In the genomic region with DNA sequence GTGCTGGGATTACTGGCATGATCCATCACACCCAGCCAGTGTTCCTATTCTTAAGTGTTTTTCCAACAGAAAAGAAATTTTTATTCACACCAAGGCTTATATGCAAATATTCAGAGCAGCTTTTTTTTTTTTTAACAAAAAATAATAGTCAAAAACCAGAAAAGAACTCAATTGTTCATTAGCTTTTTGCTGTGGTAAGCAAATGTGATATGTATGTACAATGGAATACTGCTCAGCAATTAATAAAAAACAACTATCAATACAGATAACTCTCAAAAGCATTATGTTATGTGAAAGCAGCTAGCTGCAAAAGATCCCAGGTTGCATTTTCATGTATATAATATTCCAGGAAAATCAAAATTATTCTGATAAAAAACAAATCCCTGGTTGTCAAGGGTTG, we compare ENCODE assay signal across 33 cellular contexts.
"Had no signal": no experiment of that assay in that cellular context is flagged by ENCODE, and none has a peak within 500 bp of the region (broad histone marks: within the 10 kb centered on the region; RNA-seq: fewer than 3 reads in every experiment).

No MANE protein-coding gene starts in this region.

- H3K9me3 ChIP-seq: MG63 had no signal

- H3K36me3 ChIP-seq: MG63 had no signal

- DNase-seq: Kasumi-1, MG63, MM.1S, MV-4-11, NCI-H1048, NCI-H1092, NCI-H1092 treated with DMSO at 0.1 percent for 48 hours, NCI-H1105, NCI-H1105 treated with DMSO at 0.1 percent for 48 hours, NCI-H1417 treated with DMSO at 0.1 percent for 48 hours, NCI-H1436, NCI-H1436 treated with DMSO at 0.1 percent for 48 hours, NCI-H146, NCI-H1694, NCI-H1694 treated with DMSO at 0.1 percent for 48 hours, NCI-H187, NCI-H187 treated with DMSO at 0.1 percent for 48 hours, NCI-H1930, NCI-H2029, NCI-H2029 treated with DMSO at 0.1 percent for 48 hours, NCI-H2081, NCI-H2081 treated with DMSO at 0.1 percent for 48 hours, NCI-H2107, NCI-H2171, NCI-H2171 treated with DMSO at 0.1 percent for 48 hours, NCI-H2227 treated with DMSO at 0.1 percent for 48 hours, NCI-H226, NCI-H345, NCI-H446, NCI-H446 treated with DMSO at 0.1 percent for 48 hours, NCI-H510A, NCI-H510A treated with DMSO at 0.1 percent for 48 hours, NCI-H526 had no signal

- H3K27me3 ChIP-seq: MG63 had no signal

- H3K4me3 ChIP-seq: MG63 had no signal
